ENCODE assay signal across 10 cellular contexts in genomic region chr14:94143239-94143638, GRCh38. TPM values are rescaled to one million over a fixed set of nuclear protein-coding genes. Genes with fewer than 3 reads are reported as not detected.
DNase-seq lines count a peak whose midpoint lies in the region; ATAC-seq, FAIRE-seq and TF ChIP-seq lines count a peak whose summit lies in the region.
"Had no signal": no experiment of that assay in that cellular context is flagged by ENCODE, and none has a peak within 500 bp of the region (broad histone marks: within the 10 kb centered on the region; RNA-seq: fewer than 3 reads in every experiment).

No MANE protein-coding gene starts in this region.

- H3K27me3 ChIP-seq in astrocyte (ENCODE audit: insufficient read depth, low read length) = no peaks in the 10 kb centered on the region

- no peaks in the 10 kb centered on the region for H3K4me1 ChIP-seq in astrocyte (ENCODE audit: insufficient read depth, low read length)

- H3K4me3 ChIP-seq in HFF-Myc (replicated peaks; ENCODE audit: low read depth, low read length) (no peak overlapping the region), astrocyte (ENCODE audit: insufficient read depth, low read depth, low read length) (no peak overlapping the region)

- FAIRE-seq in astrocyte (lab: Jason Lieb, UNC) = no peak

- H3K4me2 ChIP-seq in astrocyte (ENCODE audit: low read length) = no peak overlapping the region

- no peak for ATAC-seq in GM18498 (IDR thresholded peaks at IDR 0.05; ENCODE audit: unreplicated experiment)

- H3K9me3 ChIP-seq in astrocyte (ENCODE audit: insufficient read depth, low read depth, low read length) = no peaks in the 10 kb centered on the region

- peaks cover 9% of the 10 kb centered on the region for H3K4me1 Mint-ChIP-seq in astrocyte (ENCODE audit: low read depth, unreplicated experiment)
- no peaks in the 10 kb centered on the region for H3K4me1 Mint-ChIP-seq in mesothelial cell of epicardium

- peaks cover 8% of the 10 kb centered on the region for H3K27me3 Mint-ChIP-seq in astrocyte (ENCODE audit: low read depth, unreplicated experiment)
- peaks cover 9% of the 10 kb centered on the region for H3K27me3 Mint-ChIP-seq in mesothelial cell of epicardium (ENCODE audit: low read depth)

- peaks cover 2% of the 10 kb centered on the region for H3K9me3 Mint-ChIP-seq in astrocyte (ENCODE audit: unreplicated experiment)
- peaks cover 2% of the 10 kb centered on the region for H3K9me3 Mint-ChIP-seq in mesothelial cell of epicardium

- DNase-seq in NCI-H2227 (lab: John Stamatoyannopoulos, UW; ENCODE audit: unreplicated experiment) (peak; percentile 8), NCI-H2227 treated with DMSO at 0.1 percent for 48 hours (lab: John Stamatoyannopoulos, UW) (no peak), HFF-Myc (ENCODE audit: extremely low read depth, low read depth) (no peak), astrocyte (ENCODE audit: low read depth) (no peak), mesothelial cell of epicardium (ENCODE audit: low spot score in 2 of 2, unreplicated experiment in 2 of 2) (no peak), T-helper 1 cell (no peak), CD1c-positive myeloid dendritic cell (ENCODE audit: extremely low spot score) (no peak)
- DNase-seq: activated CD4-positive, CD25-positive, alpha-beta regulatory T cell treated with anti-CD3 and anti-CD28 coated beads, Interleukin-2, amount 50 U/mL, for 72 hours; NCI-H774 had no signal

- H3K27ac Mint-ChIP-seq in astrocyte (ENCODE audit: unreplicated experiment) (no peak overlapping the region), mesothelial cell of epicardium (no peak overlapping the region)

- H3K9ac ChIP-seq in astrocyte (ENCODE audit: low read length) = no peak overlapping the region

- no peaks in the 10 kb centered on the region for H3K36me3 ChIP-seq in astrocyte (ENCODE audit: insufficient read depth, low read length)

- H3K36me3 Mint-ChIP-seq in astrocyte (ENCODE audit: low read depth, unreplicated experiment) (no peaks in the 10 kb centered on the region), mesothelial cell of epicardium (no peaks in the 10 kb centered on the region)

- no peak overlapping the region for H2AFZ ChIP-seq in astrocyte (ENCODE audit: low read depth, low read length)

- no peaks in the 10 kb centered on the region for H3K79me2 ChIP-seq in astrocyte (ENCODE audit: insufficient read depth, low read length)

- H3K4me3 Mint-ChIP-seq in astrocyte (ENCODE audit: unreplicated experiment) (no peak overlapping the region), mesothelial cell of epicardium (no peak overlapping the region)

- H4K20me1 ChIP-seq in astrocyte (ENCODE audit: insufficient read depth, low read length) = no peaks in the 10 kb centered on the region

- TF ChIP-seq CTCF in HFF-Myc (IDR thresholded peaks at IDR 0.05; ENCODE audit: low read depth, low read length, missing control alignments) = peak; percentile 27
- TF ChIP-seq CTCF in astrocyte (IDR thresholded peaks at IDR 0.05; ENCODE audit: insufficient read depth, low read depth, low read length) = peak; percentile 33
- peak; percentile 20 for TF ChIP-seq CTCF in mesothelial cell of epicardium (IDR thresholded peaks at IDR 0.05; ENCODE audit: unreplicated experiment)

- no peak overlapping the region for H3K27ac ChIP-seq in astrocyte (ENCODE audit: low read depth, low read length)

RNA-seq across cellular contexts. Expression of gene IFI27L2, which starts 13.8 kb away (rescaled TPM):
- 63.9 and 79.9 TPM in 2 replicates for total RNA-seq in astrocyte
- 28.5 to 36.2 TPM (median 35.8 TPM) in 3 replicates for total RNA-seq in mesothelial cell of epicardium

RNA-seq across cellular contexts. Expression of gene PPP4R4, which starts 30.9 kb away (rescaled TPM):
- total RNA-seq in astrocyte = 6.0 and 7.5 TPM in 2 replicates
- 0.29 to 0.64 TPM (median 0.54 TPM) in 3 replicates for total RNA-seq in mesothelial cell of epicardium

RNA-seq across cellular contexts. Expression of gene IFI27, which starts 32.7 kb away (rescaled TPM):
- 1,022 and 1,408 TPM in 2 replicates for total RNA-seq in astrocyte
- 6.1 to 9.4 TPM (median 8.0 TPM) in 3 replicates for total RNA-seq in mesothelial cell of epicardium

Comparison
In these comparisons a context has a peak if more than half of its experiments do, and no peak if none do; other contexts are left out.
1. RNA of gene IFI27, which starts 32.7 kb away (total RNA-seq): 1,022 to 1,408 TPM in astrocyte; 6.1 to 9.4 TPM in mesothelial cell of epicardium; every median in the first group is over 10 times any median in the second.
2. Peak in every context shown above with its lines, with median percentiles within 50 percentile points of each other: CTCF ChIP-seq.